1 cellular context compared by ENCODE assay signal in genomic region chr11:121479839-121480238, GRCh38.
TF ChIP-seq lines count a peak whose summit lies in the region.

No MANE protein-coding gene starts in this region.

TF ChIP-seq in H1, 55 proteins besides CTCF, POLR2A, EP300 and RAD21:
- TF ChIP-seq CHD2 (IDR thresholded peaks at IDR 0.05; ENCODE audit: low read length) = no peak
- no peak for TF ChIP-seq KDM1A (IDR thresholded peaks at IDR 0.05; ENCODE audit: borderline replicate concordance, low read length)
- no peak for TF ChIP-seq BCL11A (IDR thresholded peaks at IDR 0.05; ENCODE audit: low read depth in 2 of 2, low read length in 2 of 2)
- no peak for TF ChIP-seq POU5F1 (IDR thresholded peaks at IDR 0.05; ENCODE audit: low read depth, low read length)
- TF ChIP-seq, protein P1, sequence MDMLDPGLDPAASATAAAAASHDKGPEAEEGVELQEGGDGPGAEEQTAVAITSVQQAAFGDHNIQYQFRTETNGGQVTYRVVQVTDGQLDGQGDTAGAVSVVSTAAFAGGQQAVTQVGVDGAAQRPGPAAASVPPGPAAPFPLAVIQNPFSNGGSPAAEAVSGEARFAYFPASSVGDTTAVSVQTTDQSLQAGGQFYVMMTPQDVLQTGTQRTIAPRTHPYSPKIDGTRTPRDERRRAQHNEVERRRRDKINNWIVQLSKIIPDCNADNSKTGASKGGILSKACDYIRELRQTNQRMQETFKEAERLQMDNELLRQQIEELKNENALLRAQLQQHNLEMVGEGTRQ (IDR thresholded peaks at IDR 0.05; ENCODE audit: low read length) = no peak
- TF ChIP-seq EZH2 (IDR thresholded peaks at IDR 0.05; ENCODE audit: low read depth, low read length, severe bottlenecking) = no peak
- no peak for TF ChIP-seq MAFK (IDR thresholded peaks at IDR 0.05; ENCODE audit: low read depth, low read length)
- no peak for TF ChIP-seq SIRT6 (IDR thresholded peaks at IDR 0.05; ENCODE audit: low read length)
- TF ChIP-seq GABPA (IDR thresholded peaks at IDR 0.05; ENCODE audit: borderline replicate concordance, insufficient read depth, low read length) = no peak
- TF ChIP-seq, protein P2, sequence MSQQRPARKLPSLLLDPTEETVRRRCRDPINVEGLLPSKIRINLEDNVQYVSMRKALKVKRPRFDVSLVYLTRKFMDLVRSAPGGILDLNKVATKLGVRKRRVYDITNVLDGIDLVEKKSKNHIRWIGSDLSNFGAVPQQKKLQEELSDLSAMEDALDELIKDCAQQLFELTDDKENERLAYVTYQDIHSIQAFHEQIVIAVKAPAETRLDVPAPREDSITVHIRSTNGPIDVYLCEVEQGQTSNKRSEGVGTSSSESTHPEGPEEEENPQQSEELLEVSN (IDR thresholded peaks at IDR 0.05) = no peak
- TF ChIP-seq TAF1 (IDR thresholded peaks at IDR 0.05; ENCODE audit: low read depth, low read length) = no peak
- TF ChIP-seq SP1 (IDR thresholded peaks at IDR 0.05; ENCODE audit: low read depth, low read length) = no peak
- no peak for TF ChIP-seq RNF2 (IDR thresholded peaks at IDR 0.05; ENCODE audit: borderline replicate concordance, low read depth, low read length, missing control alignments, poor library complexity, severe bottlenecking)
- TF ChIP-seq BRCA1 (IDR thresholded peaks at IDR 0.05; ENCODE audit: low read depth, low read length) = no peak
- no peak for TF ChIP-seq CREB1 (IDR thresholded peaks at IDR 0.05)
- no peak for TF ChIP-seq SP4 (IDR thresholded peaks at IDR 0.05; ENCODE audit: low read length)
